Comparison of ENCODE assay signal across 28 cellular contexts in the genomic region with DNA sequence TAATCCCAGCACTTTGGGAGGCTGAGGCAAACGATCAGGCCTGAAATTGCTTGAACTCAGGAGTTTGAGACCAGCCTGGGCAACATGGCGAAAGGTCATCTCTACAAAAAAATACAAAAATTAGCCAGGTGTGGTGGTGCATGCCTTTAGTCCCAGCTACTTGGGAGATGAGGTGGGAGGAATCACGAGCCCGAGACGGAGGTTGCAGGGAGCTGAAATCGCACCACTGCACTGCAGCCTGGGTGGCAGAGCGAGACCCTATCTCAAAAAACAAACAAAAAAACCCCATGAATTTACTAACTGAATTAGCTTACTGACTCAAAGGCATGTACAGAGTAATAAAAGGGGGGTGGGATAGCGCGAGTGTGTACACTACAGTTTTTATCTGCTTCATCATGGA. TPM values are rescaled to one million over a fixed set of nuclear protein-coding genes. Genes with fewer than 3 reads are reported as not detected.
DNase-seq lines count a peak whose midpoint lies in the region; ATAC-seq, FAIRE-seq and TF ChIP-seq lines count a peak whose summit lies in the region.
"Had no signal": no experiment of that assay in that cellular context is flagged by ENCODE, and none has a peak within 500 bp of the region (broad histone marks: within the 10 kb centered on the region; RNA-seq: fewer than 3 reads in every experiment).

No MANE protein-coding gene starts in this region.

- POLR2A ChIA-PET in activated CD4-positive, alpha-beta T cell treated with anti-CD3 and anti-CD28 coated beads for 36 hours (lab: Charles Lee): no interaction called here

- no peak overlapping the region for H3K4me3 Mint-ChIP-seq in activated CD4-positive, alpha-beta T cell treated with anti-CD3 and anti-CD28 coated beads for 36 hours
- H3K4me3 Mint-ChIP-seq in astrocyte (ENCODE audit: unreplicated experiment): no peak overlapping the region
- no peak overlapping the region for H3K4me3 Mint-ChIP-seq in neural progenitor cell
- H3K4me3 Mint-ChIP-seq: activated naive CD4-positive, alpha-beta T cell treated with anti-CD3 and anti-CD28 coated beads for 36 hours; activated T-cell treated with anti-CD3 and anti-CD28 coated beads, Interleukin-2, amount 50 U/mL, for 4 hours; IgD-negative memory B cell had no signal

- peak overlapping the region in 3 of 11 experiments; percentile 7 to 15 (median 9); a peak in 4 of 22 replicates for H3K9ac ChIP-seq in BLaER1 treated with 17β-estradiol and CSF1 and Interleukin-3, amounts not matched to agents 10 nM and 100 nM
- H3K9ac ChIP-seq in astrocyte (ENCODE audit: low read length): no peak overlapping the region
- H3K9ac ChIP-seq in neural progenitor cell: no peak overlapping the region

- WGBS in small intestine, 3 donors: 84 to 91% (median 87%) methylated on average over 9 of the region's 9 CpGs

- no peaks in the 10 kb centered on the region for H3K9me3 Mint-ChIP-seq in activated CD4-positive, alpha-beta T cell treated with anti-CD3 and anti-CD28 coated beads for 36 hours (ENCODE audit: low read depth)
- H3K9me3 Mint-ChIP-seq in astrocyte (ENCODE audit: unreplicated experiment) (no peaks in the 10 kb centered on the region), neural progenitor cell (no peaks in the 10 kb centered on the region)
- H3K9me3 Mint-ChIP-seq: activated naive CD4-positive, alpha-beta T cell treated with anti-CD3 and anti-CD28 coated beads for 36 hours; activated T-cell treated with anti-CD3 and anti-CD28 coated beads, Interleukin-2, amount 50 U/mL, for 4 hours; IgD-negative memory B cell had no signal

- H4K20me1 ChIP-seq in BLaER1 treated with 17β-estradiol and CSF1 and Interleukin-3, amounts not matched to agents 10 nM and 100 nM: peaks cover 19 to 98% (median 80%) of the 10 kb centered on the region in 11 experiments; a peak in 21 of 22 replicates
- H4K20me1 ChIP-seq in astrocyte (ENCODE audit: insufficient read depth, low read length) (peaks cover 98% of the 10 kb centered on the region), neural progenitor cell (ENCODE audit: low read depth) (peaks cover 9% of the 10 kb centered on the region)

- peak overlapping the region in 6 of 11 experiments; percentile 1 to 36 (median 32); a peak in 8 of 22 replicates for H3K27ac ChIP-seq in BLaER1 treated with 17β-estradiol and CSF1 and Interleukin-3, amounts not matched to agents 10 nM and 100 nM
- H3K27ac ChIP-seq in astrocyte (ENCODE audit: low read depth, low read length) (no peak overlapping the region), neural progenitor cell (no peak overlapping the region), small intestine (ENCODE audit: low read depth in 1 of 2, low read length in 1 of 2) (no peak overlapping the region)
- H3K27ac ChIP-seq: RWPE1, SK-N-MC, upper lobe of right lung, WERI-Rb-1 had no signal

- TF ChIP-seq CTCF in astrocyte (IDR thresholded peaks at IDR 0.05; ENCODE audit: insufficient read depth, low read depth, low read length): no peak
- no peak for TF ChIP-seq CTCF in neural progenitor cell (IDR thresholded peaks at IDR 0.05)

- peaks cover 51% of the 10 kb centered on the region for H3K36me3 Mint-ChIP-seq in activated CD4-positive, alpha-beta T cell treated with anti-CD3 and anti-CD28 coated beads for 36 hours (ENCODE audit: low read depth)
- H3K36me3 Mint-ChIP-seq in astrocyte (ENCODE audit: low read depth, unreplicated experiment) (peaks cover 31% of the 10 kb centered on the region), neural progenitor cell (peaks cover 28% of the 10 kb centered on the region)

- H3K9me3 ChIP-seq in BLaER1 treated with 17β-estradiol and CSF1 and Interleukin-3, amounts not matched to agents 10 nM and 100 nM (replicated peaks in 1 of 11): no peaks in the 10 kb centered on the region
- H3K9me3 ChIP-seq in astrocyte (ENCODE audit: insufficient read depth, low read depth, low read length) (no peaks in the 10 kb centered on the region), neural progenitor cell (ENCODE audit: low read depth) (no peaks in the 10 kb centered on the region), small intestine (ENCODE audit: control insufficient read depth, low read depth) (no peaks in the 10 kb centered on the region)
- H3K9me3 ChIP-seq: gastroesophageal sphincter, upper lobe of right lung had no signal

- H3K27ac Mint-ChIP-seq in activated CD4-positive, alpha-beta T cell treated with anti-CD3 and anti-CD28 coated beads for 36 hours: peak overlapping the region; percentile 11
- peak overlapping the region; percentile 63 for H3K27ac Mint-ChIP-seq in astrocyte (ENCODE audit: unreplicated experiment)
- peak overlapping the region; percentile 33 for H3K27ac Mint-ChIP-seq in neural progenitor cell

- intact Hi-C loops in activated CD4-positive, alpha-beta T cell treated with anti-CD3 and anti-CD28 coated beads for 36 hours (cut with DNase I, micrococcal nuclease): no loop called here

- no peaks in the 10 kb centered on the region for H3K27me3 ChIP-seq in BLaER1 treated with 17β-estradiol and CSF1 and Interleukin-3, amounts not matched to agents 10 nM and 100 nM
- H3K27me3 ChIP-seq in astrocyte (ENCODE audit: insufficient read depth, low read length): no peaks in the 10 kb centered on the region
- no peaks in the 10 kb centered on the region for H3K27me3 ChIP-seq in neural progenitor cell
- H3K27me3 ChIP-seq in small intestine (ENCODE audit: control insufficient read depth in 2 of 2, insufficient read depth in 2 of 2, low read length in 2 of 2): no peaks in the 10 kb centered on the region
- H3K27me3 ChIP-seq: cardiac muscle cell, gastroesophageal sphincter, upper lobe of right lung had no signal

- peaks cover 98% of the 10 kb centered on the region for H3K79me2 ChIP-seq in astrocyte (ENCODE audit: insufficient read depth, low read length)
- peaks cover 57% of the 10 kb centered on the region for H3K79me2 ChIP-seq in neural progenitor cell (ENCODE audit: low read depth)

- CTCF ChIA-PET in activated CD4-positive, alpha-beta T cell treated with anti-CD3 and anti-CD28 coated beads for 36 hours (lab: Charles Lee): interaction anchor here (1.0 kb wide), 2 partner anchors 11 to 16 kb away, joined by 3 read pairs; no protein-coding TSS in a partner anchor

- peaks cover 86 to 100% (median 97%) of the 10 kb centered on the region in 11 experiments for H3K36me3 ChIP-seq in BLaER1 treated with 17β-estradiol and CSF1 and Interleukin-3, amounts not matched to agents 10 nM and 100 nM
- H3K36me3 ChIP-seq in astrocyte (ENCODE audit: insufficient read depth, low read length): peaks cover 81% of the 10 kb centered on the region
- peaks cover 17% of the 10 kb centered on the region for H3K36me3 ChIP-seq in neural progenitor cell
- peaks cover 4 to 16% of the 10 kb centered on the region in 2 donors for H3K36me3 ChIP-seq in small intestine (ENCODE audit: control insufficient read depth in 2 of 2, insufficient read depth in 2 of 2, low read length in 2 of 2)

- DNase-seq in activated CD4-positive, alpha-beta T cell treated with anti-CD3 and anti-CD28 coated beads for 36 hours: no peak
- no peak for DNase-seq in activated CD4-positive, alpha-beta T cell treated with anti-CD3 and anti-CD28 coated beads, Interleukin-2, amount 50 U/mL, for 1 hour
- DNase-seq in astrocyte (ENCODE audit: low read depth) (no peak), neural progenitor cell (ENCODE audit: low spot score) (no peak), dermis blood vessel endothelial cell (no peak), small intestine (no peak), DMS 273 (lab: John Stamatoyannopoulos, UW; ENCODE audit: unreplicated experiment) (no peak)
- DNase-seq: 8988T; activated naive CD4-positive, alpha-beta T cell treated with anti-CD3 and anti-CD28 coated beads for 36 hours; activated T-cell treated with anti-CD3 and anti-CD28 coated beads, Interleukin-2, amount 50 U/mL, for 4 hours; anterior cingulate cortex; GDM1; NCI-H1417; NCI-H2081 treated with DMSO at 0.1 percent for 48 hours; NCI-H82; upper lobe of right lung; WERI-Rb-1 had no signal

- H2AFZ ChIP-seq in astrocyte (ENCODE audit: low read depth, low read length) (no peak overlapping the region), neural progenitor cell (replicated peaks) (no peak overlapping the region)

- H3K4me2 ChIP-seq in BLaER1 treated with 17β-estradiol and CSF1 and Interleukin-3, amounts not matched to agents 10 nM and 100 nM: peak overlapping the region; percentile 3 to 82 (median 71); a peak in 19 of 22 replicates
- H3K4me2 ChIP-seq in astrocyte (ENCODE audit: low read length): no peak overlapping the region
- H3K4me2 ChIP-seq in neural progenitor cell: no peak overlapping the region

- no peaks in the 10 kb centered on the region for H3F3A ChIP-seq in neural progenitor cell (ENCODE audit: low read depth)

- no peak for FAIRE-seq in astrocyte (lab: Jason Lieb, UNC)
- FAIRE-seq in small intestine (lab: Jason Lieb, UNC): no peak
- FAIRE-seq: endometrium, keratinocyte had no signal

- H3K4me1 Mint-ChIP-seq in activated CD4-positive, alpha-beta T cell treated with anti-CD3 and anti-CD28 coated beads for 36 hours: peaks cover 11% of the 10 kb centered on the region
- H3K4me1 Mint-ChIP-seq in astrocyte (ENCODE audit: low read depth, unreplicated experiment): peaks cover 15% of the 10 kb centered on the region
- no peaks in the 10 kb centered on the region for H3K4me1 Mint-ChIP-seq in neural progenitor cell

- no peak for ATAC-seq in activated CD4-positive, alpha-beta T cell treated with anti-CD3 and anti-CD28 coated beads for 36 hours
- ATAC-seq: activated T-cell treated with anti-CD3 and anti-CD28 coated beads, Interleukin-2, amount 50 U/mL, for 4 hours; gastroesophageal sphincter; right cardiac atrium; upper lobe of right lung had no signal

- H3K27me3 Mint-ChIP-seq in activated CD4-positive, alpha-beta T cell treated with anti-CD3 and anti-CD28 coated beads for 36 hours: no peaks in the 10 kb centered on the region
- H3K27me3 Mint-ChIP-seq in astrocyte (ENCODE audit: low read depth, unreplicated experiment) (no peaks in the 10 kb centered on the region), neural progenitor cell (ENCODE audit: insufficient read depth, low read depth) (peaks cover 6% of the 10 kb centered on the region)
- H3K27me3 Mint-ChIP-seq: IgD-negative memory B cell had no signal

- H3K4me3 ChIP-seq in BLaER1 treated with 17β-estradiol and CSF1 and Interleukin-3, amounts not matched to agents 10 nM and 100 nM: peak overlapping the region in 2 of 10 experiments; percentile 15 to 33; a peak in 3 of 20 replicates
- H3K4me3 ChIP-seq in astrocyte (ENCODE audit: insufficient read depth, low read depth, low read length) (no peak overlapping the region), neural progenitor cell (no peak overlapping the region), small intestine (ENCODE audit: low read depth in 1 of 2, low read length in 2 of 2) (no peak overlapping the region)
- H3K4me3 ChIP-seq: cardiac muscle cell, gastroesophageal sphincter, lung, SK-N-MC, upper lobe of right lung had no signal

- peaks cover 12 to 37% (median 32%) of the 10 kb centered on the region in 10 experiments; a peak in 19 of 20 replicates for H3K4me1 ChIP-seq in BLaER1 treated with 17β-estradiol and CSF1 and Interleukin-3, amounts not matched to agents 10 nM and 100 nM
- H3K4me1 ChIP-seq in astrocyte (ENCODE audit: insufficient read depth, low read length) (no peaks in the 10 kb centered on the region), neural progenitor cell (no peaks in the 10 kb centered on the region), small intestine (ENCODE audit: control insufficient read depth in 2 of 2, insufficient read depth in 1 of 2, low read depth in 1 of 2, low read length in 1 of 2) (no peaks in the 10 kb centered on the region)

RNA-seq across cellular contexts. Expression of a gene that starts 19.4 kb away (rescaled TPM):
- total RNA-seq in activated CD4-positive, alpha-beta T cell treated with anti-CD3 and anti-CD28 coated beads for 36 hours: 10 to 100 TPM; 49.6 to 50.0 TPM
- total RNA-seq in astrocyte (471 and 472 TPM in 2 replicates), neural progenitor cell (ENCODE audit: low replicate concordance) (102 and 138 TPM in 2 replicates), dermis blood vessel endothelial cell (122 and 169 TPM in 2 replicates)
- polyA plus RNA-seq in small intestine: 100 to 1,000 TPM; 157 to 177 (median 171) TPM

RNA-seq across cellular contexts. Expression of a gene that starts 21.7 kb away (rescaled TPM):
- total RNA-seq in activated CD4-positive, alpha-beta T cell treated with anti-CD3 and anti-CD28 coated beads for 36 hours: 10 to 100 TPM; 19.2 to 19.9 TPM
- total RNA-seq in astrocyte (15.3 and 16.2 TPM in 2 replicates), neural progenitor cell (ENCODE audit: low replicate concordance) (8.6 and 11.3 TPM in 2 replicates), dermis blood vessel endothelial cell (18.4 and 24.9 TPM in 2 replicates)
- 1 to 10 TPM; 4.0 to 7.0 (median 4.1) TPM for polyA plus RNA-seq in small intestine

RNA-seq across cellular contexts. Expression of a gene that starts 33.6 kb away (rescaled TPM):
- not detected for total RNA-seq in activated CD4-positive, alpha-beta T cell treated with anti-CD3 and anti-CD28 coated beads for 36 hours
- total RNA-seq in astrocyte (0.23 and 0.36 TPM in 2 replicates), neural progenitor cell (ENCODE audit: low replicate concordance) (0.02 and 0.03 TPM in 2 replicates), dermis blood vessel endothelial cell (under 0.01 and 0.17 TPM in 2 replicates)
- under 1 TPM in 1 of 3 donors, not detected in 2; 0.10 TPM for polyA plus RNA-seq in small intestine
- total RNA-seq: T-helper 2 cell treated with Interferon-gamma antibody and Interleukin-4, amounts not matched to agents 100 ng/mL and 5 ng/mL, for 36 hours had no signal
- polyA plus RNA-seq: IgD-negative memory B cell, keratinocyte had no signal

Comparison
In these comparisons a context has a peak if more than half of its experiments do, and no peak if none do; other contexts are left out.
1. H3K27ac Mint-ChIP-seq: peak in every context shown above with its lines; median percentile 63 in astrocyte; 33 in neural progenitor cell; 11 in activated CD4-positive, alpha-beta T cell treated with anti-CD3 and anti-CD28 coated beads for 36 hours.
2. H3K27ac ChIP-seq: peak in BLaER1 treated with 17β-estradiol and CSF1 and Interleukin-3, amounts not matched to agents 10 nM and 100 nM (6 of 11); none in astrocyte (single experiment), neural progenitor cell (single experiment) and small intestine (0 of 2).
3. H3K4me2 ChIP-seq: peak in BLaER1 treated with 17β-estradiol and CSF1 and Interleukin-3, amounts not matched to agents 10 nM and 100 nM (11 of 11); none in astrocyte (single experiment) and neural progenitor cell (single experiment).